Comparison of ENCODE assay signal across 1 cellular context in the genomic region with DNA sequence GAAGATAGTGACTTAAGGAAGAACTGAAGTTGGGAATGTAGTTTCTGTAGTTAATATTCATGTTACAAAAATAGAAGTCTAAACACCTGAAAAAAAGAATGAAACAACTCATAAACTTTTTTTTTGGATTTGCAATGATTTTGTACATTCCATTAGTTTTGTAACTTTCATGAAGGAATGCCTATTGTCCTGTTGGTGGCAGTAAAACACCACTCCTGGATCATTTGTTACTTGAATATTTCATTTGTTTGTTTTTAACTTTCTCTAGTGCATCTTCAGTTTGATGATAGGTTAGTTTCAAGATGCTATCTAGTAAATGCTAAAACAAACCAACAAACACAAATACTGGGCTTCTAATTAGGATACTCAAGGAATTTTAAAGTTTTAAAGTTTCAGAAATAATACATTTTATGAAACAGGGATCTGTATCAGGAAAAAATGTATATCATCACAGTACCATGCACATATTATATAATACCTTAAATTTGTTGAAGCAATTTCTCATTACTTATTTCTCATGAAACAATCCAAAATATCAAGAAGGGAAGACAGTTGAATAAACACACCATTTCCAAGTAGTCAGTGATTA.
TF ChIP-seq lines count a peak whose summit lies in the region.

No MANE protein-coding gene starts in this region.

TF ChIP-seq in K562, 482 proteins besides CTCF, POLR2A, EP300 and RAD21 (continued from another document):
- TF ChIP-seq, protein P1, sequence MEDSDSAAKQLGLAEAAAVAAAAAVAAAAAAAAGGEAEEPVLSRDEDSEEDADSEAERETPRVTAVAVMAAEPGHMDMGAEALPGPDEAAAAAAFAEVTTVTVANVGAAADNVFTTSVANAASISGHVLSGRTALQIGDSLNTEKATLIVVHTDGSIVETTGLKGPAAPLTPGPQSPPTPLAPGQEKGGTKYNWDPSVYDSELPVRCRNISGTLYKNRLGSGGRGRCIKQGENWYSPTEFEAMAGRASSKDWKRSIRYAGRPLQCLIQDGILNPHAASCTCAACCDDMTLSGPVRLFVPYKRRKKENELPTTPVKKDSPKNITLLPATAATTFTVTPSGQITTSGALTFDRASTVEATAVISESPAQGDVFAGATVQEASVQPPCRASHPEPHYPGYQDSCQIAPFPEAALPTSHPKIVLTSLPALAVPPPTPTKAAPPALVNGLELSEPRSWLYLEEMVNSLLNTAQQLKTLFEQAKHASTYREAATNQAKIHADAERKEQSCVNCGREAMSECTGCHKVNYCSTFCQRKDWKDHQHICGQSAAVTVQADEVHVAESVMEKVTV (CRISPR knock-in tag; IDR thresholded peaks at IDR 0.05): peak; percentile 80
- TF ChIP-seq SMC3 (conservative IDR thresholded peaks at IDR 0.05; ENCODE audit: insufficient read depth, low read depth, low read length) (peak; percentile 61; the same call in 1 of the 2 replicates), ARHGAP35 (IDR thresholded peaks at IDR 0.05; ENCODE audit: partially characterized antibody) (no peak), ZKSCAN8 (CRISPR knock-in tag; IDR thresholded peaks at IDR 0.05) (no peak), MEF2D (tag; conservative IDR thresholded peaks at IDR 0.05; ENCODE audit: low read depth) (no peak), NCOA1 (IDR thresholded peaks at IDR 0.05; ENCODE audit: low read depth) (no peak), ELF2 (CRISPR knock-in tag; IDR thresholded peaks at IDR 0.05) (no peak), ZNF384 (IDR thresholded peaks at IDR 0.05; ENCODE audit: low read depth, low read length) (peak; percentile 13; the same call in 1 of the 2 replicates), ZSCAN29 (IDR thresholded peaks at IDR 0.05) (no peak), CC2D1A (IDR thresholded peaks at IDR 0.05) (peak; percentile 28; the same call in 1 of the 2 replicates), HDAC1 (IDR thresholded peaks at IDR 0.05) (no peak), NCOA2 (IDR thresholded peaks at IDR 0.05; ENCODE audit: partially characterized antibody in 2 of 2) (peak in 1 of 2 experiments; percentile 24), NR4A1 (CRISPR knock-in tag; IDR thresholded peaks at IDR 0.05) (no peak), NR4A1 (tag; IDR thresholded peaks at IDR 0.05) (no peak), POLR2H (tag; IDR thresholded peaks at IDR 0.05; ENCODE audit: low read depth) (peak; percentile 41; the same call in 1 of the 2 replicates)
- TF ChIP-seq, protein P2, sequence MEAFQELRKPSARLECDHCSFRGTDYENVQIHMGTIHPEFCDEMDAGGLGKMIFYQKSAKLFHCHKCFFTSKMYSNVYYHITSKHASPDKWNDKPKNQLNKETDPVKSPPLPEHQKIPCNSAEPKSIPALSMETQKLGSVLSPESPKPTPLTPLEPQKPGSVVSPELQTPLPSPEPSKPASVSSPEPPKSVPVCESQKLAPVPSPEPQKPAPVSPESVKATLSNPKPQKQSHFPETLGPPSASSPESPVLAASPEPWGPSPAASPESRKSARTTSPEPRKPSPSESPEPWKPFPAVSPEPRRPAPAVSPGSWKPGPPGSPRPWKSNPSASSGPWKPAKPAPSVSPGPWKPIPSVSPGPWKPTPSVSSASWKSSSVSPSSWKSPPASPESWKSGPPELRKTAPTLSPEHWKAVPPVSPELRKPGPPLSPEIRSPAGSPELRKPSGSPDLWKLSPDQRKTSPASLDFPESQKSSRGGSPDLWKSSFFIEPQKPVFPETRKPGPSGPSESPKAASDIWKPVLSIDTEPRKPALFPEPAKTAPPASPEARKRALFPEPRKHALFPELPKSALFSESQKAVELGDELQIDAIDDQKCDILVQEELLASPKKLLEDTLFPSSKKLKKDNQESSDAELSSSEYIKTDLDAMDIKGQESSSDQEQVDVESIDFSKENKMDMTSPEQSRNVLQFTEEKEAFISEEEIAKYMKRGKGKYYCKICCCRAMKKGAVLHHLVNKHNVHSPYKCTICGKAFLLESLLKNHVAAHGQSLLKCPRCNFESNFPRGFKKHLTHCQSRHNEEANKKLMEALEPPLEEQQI (IDR thresholded peaks at IDR 0.05): peak; percentile 38; the same call in 1 of the 2 replicates
- TF ChIP-seq, protein P3, sequence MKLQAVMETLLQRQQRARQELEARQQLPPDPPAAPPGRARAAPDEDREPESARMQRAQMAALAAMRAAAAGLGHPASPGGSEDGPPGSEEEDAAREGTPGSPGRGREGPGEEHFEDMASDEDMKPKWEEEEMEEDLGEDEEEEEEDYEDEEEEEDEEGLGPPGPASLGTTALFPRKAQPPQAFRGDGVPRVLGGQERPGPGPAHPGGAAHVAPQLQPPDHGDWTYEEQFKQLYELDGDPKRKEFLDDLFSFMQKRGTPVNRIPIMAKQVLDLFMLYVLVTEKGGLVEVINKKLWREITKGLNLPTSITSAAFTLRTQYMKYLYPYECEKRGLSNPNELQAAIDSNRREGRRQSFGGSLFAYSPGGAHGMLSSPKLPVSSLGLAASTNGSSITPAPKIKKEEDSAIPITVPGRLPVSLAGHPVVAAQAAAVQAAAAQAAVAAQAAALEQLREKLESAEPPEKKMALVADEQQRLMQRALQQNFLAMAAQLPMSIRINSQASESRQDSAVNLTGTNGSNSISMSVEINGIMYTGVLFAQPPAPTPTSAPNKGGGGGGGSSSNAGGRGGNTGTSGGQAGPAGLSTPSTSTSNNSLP (IDR thresholded peaks at IDR 0.05; ENCODE audit: borderline replicate concordance, low read depth, low read length): 0 out of 2 replicates have a peak, but pooled peaks have one; percentile 54
- TF ChIP-seq, protein P4, sequence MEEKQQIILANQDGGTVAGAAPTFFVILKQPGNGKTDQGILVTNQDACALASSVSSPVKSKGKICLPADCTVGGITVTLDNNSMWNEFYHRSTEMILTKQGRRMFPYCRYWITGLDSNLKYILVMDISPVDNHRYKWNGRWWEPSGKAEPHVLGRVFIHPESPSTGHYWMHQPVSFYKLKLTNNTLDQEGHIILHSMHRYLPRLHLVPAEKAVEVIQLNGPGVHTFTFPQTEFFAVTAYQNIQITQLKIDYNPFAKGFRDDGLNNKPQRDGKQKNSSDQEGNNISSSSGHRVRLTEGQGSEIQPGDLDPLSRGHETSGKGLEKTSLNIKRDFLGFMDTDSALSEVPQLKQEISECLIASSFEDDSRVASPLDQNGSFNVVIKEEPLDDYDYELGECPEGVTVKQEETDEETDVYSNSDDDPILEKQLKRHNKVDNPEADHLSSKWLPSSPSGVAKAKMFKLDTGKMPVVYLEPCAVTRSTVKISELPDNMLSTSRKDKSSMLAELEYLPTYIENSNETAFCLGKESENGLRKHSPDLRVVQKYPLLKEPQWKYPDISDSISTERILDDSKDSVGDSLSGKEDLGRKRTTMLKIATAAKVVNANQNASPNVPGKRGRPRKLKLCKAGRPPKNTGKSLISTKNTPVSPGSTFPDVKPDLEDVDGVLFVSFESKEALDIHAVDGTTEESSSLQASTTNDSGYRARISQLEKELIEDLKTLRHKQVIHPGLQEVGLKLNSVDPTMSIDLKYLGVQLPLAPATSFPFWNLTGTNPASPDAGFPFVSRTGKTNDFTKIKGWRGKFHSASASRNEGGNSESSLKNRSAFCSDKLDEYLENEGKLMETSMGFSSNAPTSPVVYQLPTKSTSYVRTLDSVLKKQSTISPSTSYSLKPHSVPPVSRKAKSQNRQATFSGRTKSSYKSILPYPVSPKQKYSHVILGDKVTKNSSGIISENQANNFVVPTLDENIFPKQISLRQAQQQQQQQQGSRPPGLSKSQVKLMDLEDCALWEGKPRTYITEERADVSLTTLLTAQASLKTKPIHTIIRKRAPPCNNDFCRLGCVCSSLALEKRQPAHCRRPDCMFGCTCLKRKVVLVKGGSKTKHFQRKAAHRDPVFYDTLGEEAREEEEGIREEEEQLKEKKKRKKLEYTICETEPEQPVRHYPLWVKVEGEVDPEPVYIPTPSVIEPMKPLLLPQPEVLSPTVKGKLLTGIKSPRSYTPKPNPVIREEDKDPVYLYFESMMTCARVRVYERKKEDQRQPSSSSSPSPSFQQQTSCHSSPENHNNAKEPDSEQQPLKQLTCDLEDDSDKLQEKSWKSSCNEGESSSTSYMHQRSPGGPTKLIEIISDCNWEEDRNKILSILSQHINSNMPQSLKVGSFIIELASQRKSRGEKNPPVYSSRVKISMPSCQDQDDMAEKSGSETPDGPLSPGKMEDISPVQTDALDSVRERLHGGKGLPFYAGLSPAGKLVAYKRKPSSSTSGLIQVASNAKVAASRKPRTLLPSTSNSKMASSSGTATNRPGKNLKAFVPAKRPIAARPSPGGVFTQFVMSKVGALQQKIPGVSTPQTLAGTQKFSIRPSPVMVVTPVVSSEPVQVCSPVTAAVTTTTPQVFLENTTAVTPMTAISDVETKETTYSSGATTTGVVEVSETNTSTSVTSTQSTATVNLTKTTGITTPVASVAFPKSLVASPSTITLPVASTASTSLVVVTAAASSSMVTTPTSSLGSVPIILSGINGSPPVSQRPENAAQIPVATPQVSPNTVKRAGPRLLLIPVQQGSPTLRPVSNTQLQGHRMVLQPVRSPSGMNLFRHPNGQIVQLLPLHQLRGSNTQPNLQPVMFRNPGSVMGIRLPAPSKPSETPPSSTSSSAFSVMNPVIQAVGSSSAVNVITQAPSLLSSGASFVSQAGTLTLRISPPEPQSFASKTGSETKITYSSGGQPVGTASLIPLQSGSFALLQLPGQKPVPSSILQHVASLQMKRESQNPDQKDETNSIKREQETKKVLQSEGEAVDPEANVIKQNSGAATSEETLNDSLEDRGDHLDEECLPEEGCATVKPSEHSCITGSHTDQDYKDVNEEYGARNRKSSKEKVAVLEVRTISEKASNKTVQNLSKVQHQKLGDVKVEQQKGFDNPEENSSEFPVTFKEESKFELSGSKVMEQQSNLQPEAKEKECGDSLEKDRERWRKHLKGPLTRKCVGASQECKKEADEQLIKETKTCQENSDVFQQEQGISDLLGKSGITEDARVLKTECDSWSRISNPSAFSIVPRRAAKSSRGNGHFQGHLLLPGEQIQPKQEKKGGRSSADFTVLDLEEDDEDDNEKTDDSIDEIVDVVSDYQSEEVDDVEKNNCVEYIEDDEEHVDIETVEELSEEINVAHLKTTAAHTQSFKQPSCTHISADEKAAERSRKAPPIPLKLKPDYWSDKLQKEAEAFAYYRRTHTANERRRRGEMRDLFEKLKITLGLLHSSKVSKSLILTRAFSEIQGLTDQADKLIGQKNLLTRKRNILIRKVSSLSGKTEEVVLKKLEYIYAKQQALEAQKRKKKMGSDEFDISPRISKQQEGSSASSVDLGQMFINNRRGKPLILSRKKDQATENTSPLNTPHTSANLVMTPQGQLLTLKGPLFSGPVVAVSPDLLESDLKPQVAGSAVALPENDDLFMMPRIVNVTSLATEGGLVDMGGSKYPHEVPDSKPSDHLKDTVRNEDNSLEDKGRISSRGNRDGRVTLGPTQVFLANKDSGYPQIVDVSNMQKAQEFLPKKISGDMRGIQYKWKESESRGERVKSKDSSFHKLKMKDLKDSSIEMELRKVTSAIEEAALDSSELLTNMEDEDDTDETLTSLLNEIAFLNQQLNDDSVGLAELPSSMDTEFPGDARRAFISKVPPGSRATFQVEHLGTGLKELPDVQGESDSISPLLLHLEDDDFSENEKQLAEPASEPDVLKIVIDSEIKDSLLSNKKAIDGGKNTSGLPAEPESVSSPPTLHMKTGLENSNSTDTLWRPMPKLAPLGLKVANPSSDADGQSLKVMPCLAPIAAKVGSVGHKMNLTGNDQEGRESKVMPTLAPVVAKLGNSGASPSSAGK (IDR thresholded peaks at IDR 0.05): no peak
TF ChIP-seq in K562: peak in this region for 9.
